Comparison of ENCODE assay signal across 8 cellular contexts in genomic region chr9:4796988-4797956, GRCh38. TPM values are rescaled to one million over a fixed set of nuclear protein-coding genes. Genes with fewer than 3 reads are reported as not detected.
DNase-seq lines count a peak whose midpoint lies in the region; ATAC-seq and TF ChIP-seq lines count a peak whose summit lies in the region.

No MANE protein-coding gene starts in this region.

- peak overlapping the region in 1 of 4 donors; percentile 62 for H3K27ac ChIP-seq in tibial nerve

- H3K4me1 Mint-ChIP-seq in activated naive CD4-positive, alpha-beta T cell treated with anti-CD3 and anti-CD28 coated beads for 36 hours (ENCODE audit: low read depth): peaks cover 58% of the 10 kb centered on the region
- peaks cover 54% of the 10 kb centered on the region for H3K4me1 Mint-ChIP-seq in activated B cell treated with CpG ODN at 0.5 μM for 24 hours

- TF ChIP-seq CTCF in Loucy (conservative IDR thresholded peaks at IDR 0.05; ENCODE audit: low read length): peak; percentile 76
- no peak for TF ChIP-seq CTCF in activated B cell treated with CpG ODN at 0.5 μM for 24 hours (IDR thresholded peaks at IDR 0.05)
- peak; percentile 31 to 65 (median 51) for TF ChIP-seq CTCF in tibial nerve (IDR thresholded peaks at IDR 0.05)

- H3K36me3 ChIP-seq in Loucy (ENCODE audit: insufficient read depth, low read length) (no peaks in the 10 kb centered on the region), tibial nerve (no peaks in the 10 kb centered on the region)

- peaks cover 77% of the 10 kb centered on the region for H3K79me2 ChIP-seq in Loucy (ENCODE audit: insufficient read depth, low read length)

- H3K27me3 ChIP-seq in Loucy (ENCODE audit: insufficient read depth, low read length, poor library complexity, severe bottlenecking) (no peaks in the 10 kb centered on the region), tibial nerve (no peaks in the 10 kb centered on the region)

- DNase-seq in activated naive CD4-positive, alpha-beta T cell treated with anti-CD3 and anti-CD28 coated beads for 36 hours: peak; percentile 42
- DNase-seq in activated naive CD4-positive, alpha-beta T cell treated with anti-CD3 and anti-CD28 coated beads, Interleukin-2, amount 50 U/mL, for 16 hours: no peak
- DNase-seq in activated B cell treated with CpG ODN at 0.5 μM for 24 hours (no peak), iris pigment epithelial cell (ENCODE audit: low read depth) (peak; percentile 45), tibial nerve (ENCODE audit: low spot score in 2 of 2) (peak in 1 of 2 donors; percentile 31)

- TF ChIP-seq POLR2A in tibial nerve (IDR thresholded peaks at IDR 0.05): no peak

- H3K4me1 ChIP-seq in Loucy (ENCODE audit: insufficient read depth, low read length, poor library complexity, severe bottlenecking) (peaks cover 28% of the 10 kb centered on the region), tibial nerve (peaks cover 0 to 46% (median 21%) of the 10 kb centered on the region in 4 donors)

- H2AFZ ChIP-seq in Loucy (ENCODE audit: low read length): no peak overlapping the region

- H3K9me3 Mint-ChIP-seq in activated naive CD4-positive, alpha-beta T cell treated with anti-CD3 and anti-CD28 coated beads for 36 hours: peaks cover 3% of the 10 kb centered on the region
- no peaks in the 10 kb centered on the region for H3K9me3 Mint-ChIP-seq in activated B cell treated with CpG ODN at 0.5 μM for 24 hours

- CTCF ChIA-PET in activated naive CD4-positive, alpha-beta T cell treated with anti-CD3 and anti-CD28 coated beads for 36 hours (lab: Charles Lee): interaction anchor here (0.5 to 1.8 kb wide), 13 partner anchors 9 to 196 kb away, joined by 3 to 7 read pairs (median 4); no protein-coding TSS in a partner anchor
- CTCF ChIA-PET in activated B cell treated with CpG ODN at 0.5 μM for 24 hours (lab: Charles Lee): interaction anchor here (1.0 to 1.4 kb wide), 5 partner anchors 13 to 793 kb away, joined by 3 to 8 read pairs (median 3); no protein-coding TSS in a partner anchor

- 73 to 83% methylated on average over 6 of the region's 6 CpGs for WGBS in tibial nerve, 2 donors

- no peak for TF ChIP-seq EP300 in tibial nerve (IDR thresholded peaks at IDR 0.05)

- H3K4me3 Mint-ChIP-seq in activated naive CD4-positive, alpha-beta T cell treated with anti-CD3 and anti-CD28 coated beads for 36 hours: no peak overlapping the region
- H3K4me3 Mint-ChIP-seq in activated B cell treated with CpG ODN at 0.5 μM for 24 hours: peak overlapping the region; percentile 1

- no peaks in the 10 kb centered on the region for H3F3A ChIP-seq in Loucy (ENCODE audit: low read depth)

- peaks cover 12% of the 10 kb centered on the region for H3K36me3 Mint-ChIP-seq in activated naive CD4-positive, alpha-beta T cell treated with anti-CD3 and anti-CD28 coated beads for 36 hours (ENCODE audit: low read depth)
- peaks cover 3% of the 10 kb centered on the region for H3K36me3 Mint-ChIP-seq in activated B cell treated with CpG ODN at 0.5 μM for 24 hours (ENCODE audit: low read depth)

- no peaks in the 10 kb centered on the region for H3K27me3 Mint-ChIP-seq in activated naive CD4-positive, alpha-beta T cell treated with anti-CD3 and anti-CD28 coated beads for 36 hours (ENCODE audit: low read depth)
- no peaks in the 10 kb centered on the region for H3K27me3 Mint-ChIP-seq in activated B cell treated with CpG ODN at 0.5 μM for 24 hours

- H4K20me1 ChIP-seq in Loucy (ENCODE audit: insufficient read depth, low read length, poor library complexity, severe bottlenecking): peaks cover 37% of the 10 kb centered on the region

- ATAC-seq in activated B cell treated with CpG ODN at 0.5 μM for 24 hours (ENCODE audit: low read depth) (no peak), HG03025 (IDR thresholded peaks at IDR 0.05; ENCODE audit: low FRiP score, unreplicated experiment) (no peak), GM19324 (IDR thresholded peaks at IDR 0.05; ENCODE audit: low FRiP score, unreplicated experiment) (no peak)

- H3K9me3 ChIP-seq in Loucy (ENCODE audit: insufficient read depth, low read depth, low read length) (no peaks in the 10 kb centered on the region), tibial nerve (no peaks in the 10 kb centered on the region)

- H3K4me3 ChIP-seq in Loucy (ENCODE audit: low read length, poor library complexity, severe bottlenecking) (no peak overlapping the region), tibial nerve (no peak overlapping the region)

- POLR2A ChIA-PET in activated B cell treated with CpG ODN at 0.5 μM for 24 hours (lab: Charles Lee): interaction anchor here (1.9 kb wide), 1 partner anchor 188 kb away, joined by 6 read pairs; the partner anchor contains the start of gene JAK2

- H3K4me2 ChIP-seq in Loucy (ENCODE audit: low read depth, low read length, poor library complexity, severe bottlenecking): peak overlapping the region; percentile 46

- intact Hi-C loops in activated naive CD4-positive, alpha-beta T cell treated with anti-CD3 and anti-CD28 coated beads for 36 hours (cut with micrococcal nuclease): loop anchor here (1.0 kb wide), 1 partner anchor 35 kb away; no protein-coding TSS in a partner anchor
- intact Hi-C loops in activated B cell treated with CpG ODN at 0.5 μM for 24 hours (cut with micrococcal nuclease): loop anchor here (1.0 to 10.0 kb wide), 3 partner anchors 35 to 1888 kb away; partner anchors contain the start of gene RFX3

- H3K9me2 ChIP-seq in Loucy (replicated peaks; ENCODE audit: low read depth, low read length): no peaks in the 10 kb centered on the region

- no peak overlapping the region for H3K27ac Mint-ChIP-seq in activated naive CD4-positive, alpha-beta T cell treated with anti-CD3 and anti-CD28 coated beads for 36 hours
- H3K27ac Mint-ChIP-seq in activated B cell treated with CpG ODN at 0.5 μM for 24 hours: peak overlapping the region; percentile 78

- no peak overlapping the region for H3K9ac ChIP-seq in Loucy (ENCODE audit: low read depth, low read length, poor library complexity, severe bottlenecking)

RNA-seq across cellular contexts. Expression of gene RCL1, which starts 4.5 kb away (rescaled TPM):
- 10 to 100 TPM; 26.9 to 30.7 TPM for total RNA-seq in activated naive CD4-positive, alpha-beta T cell treated with anti-CD3 and anti-CD28 coated beads for 36 hours
- total RNA-seq in activated B cell treated with CpG ODN at 0.5 μM for 24 hours (23.9 and 26.0 TPM in 2 replicates), tibial nerve (10 to 100 TPM; 54.8 to 85.3 (median 64.0) TPM)

RNA-seq across cellular contexts. Expression of gene AK3, which starts 56.3 kb away (rescaled TPM):
- total RNA-seq in activated naive CD4-positive, alpha-beta T cell treated with anti-CD3 and anti-CD28 coated beads for 36 hours: 10 to 100 TPM; 50.2 to 50.9 TPM
- total RNA-seq in activated B cell treated with CpG ODN at 0.5 μM for 24 hours (14.5 and 16.9 TPM in 2 replicates), tibial nerve (10 to 100 TPM; 70.2 to 97.5 (median 93.4) TPM)

Comparison
In these comparisons a context has a peak if more than half of its experiments do, and no peak if none do; other contexts are left out.
1. DNase-seq: peak in activated naive CD4-positive, alpha-beta T cell treated with anti-CD3 and anti-CD28 coated beads for 36 hours (single experiment) and iris pigment epithelial cell (single experiment); none in activated naive CD4-positive, alpha-beta T cell treated with anti-CD3 and anti-CD28 coated beads, Interleukin-2, amount 50 U/mL, for 16 hours (single experiment) and activated B cell treated with CpG ODN at 0.5 μM for 24 hours (single experiment).